Comparison of ENCODE assay signal across 8 cellular contexts in the genomic region with DNA sequence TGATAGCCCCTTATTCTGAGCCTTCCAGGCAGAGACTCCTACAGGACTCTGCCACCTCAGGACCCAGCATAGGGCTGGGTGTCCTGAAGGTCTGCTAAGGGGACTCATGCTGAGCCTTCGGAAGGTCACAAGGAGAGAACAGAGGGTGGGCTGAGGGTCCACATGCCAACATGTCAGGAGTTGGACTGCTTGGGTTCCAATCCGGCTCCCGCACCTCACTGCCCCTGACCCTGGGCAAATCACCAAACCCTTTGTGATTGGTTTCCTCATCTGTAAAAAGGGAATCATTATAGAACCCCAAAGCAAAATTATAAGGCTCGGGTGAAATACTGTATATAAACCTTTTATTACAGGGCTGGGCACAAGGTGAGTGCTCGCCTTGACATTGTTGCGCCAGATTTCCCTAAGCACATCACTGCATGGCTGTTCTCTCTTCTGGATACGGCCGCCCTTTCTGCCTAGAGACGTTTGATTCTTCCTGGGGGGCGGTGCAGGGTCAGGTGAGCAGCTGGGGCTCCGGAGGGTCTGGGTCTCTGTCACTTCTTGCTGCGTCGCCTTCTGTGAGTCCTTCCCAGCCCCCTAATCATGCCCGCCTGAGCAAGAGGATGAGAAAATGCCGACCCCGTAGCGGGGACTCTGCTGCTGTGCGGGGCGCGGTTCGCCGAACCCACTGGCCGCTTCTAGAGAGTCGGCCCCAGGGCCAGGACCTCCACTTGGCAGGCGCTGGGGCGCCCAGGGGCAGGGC.
DNase-seq lines count a peak whose midpoint lies in the region; ATAC-seq and TF ChIP-seq lines count a peak whose summit lies in the region.

No MANE protein-coding gene starts in this region.

- peak overlapping the region; percentile 65 for H3K9ac ChIP-seq in fibroblast of lung (ENCODE audit: insufficient read depth, low read length)

- H3K4me1 ChIP-seq in Peyer's patch, result peaks cover 0 to 12% (median 5%) of the 10 kb centered on the region in 4 donors
- H3K4me1 ChIP-seq in fibroblast of lung (ENCODE audit: control insufficient read depth, extremely low read depth, insufficient read depth, low read length), result peaks cover 7% of the 10 kb centered on the region
- H3K4me1 ChIP-seq in prostate gland (replicated peaks), result peaks cover 8% of the 10 kb centered on the region

- H3K79me2 ChIP-seq in fibroblast of lung (ENCODE audit: control insufficient read depth, insufficient read depth, low read length), result no peaks in the 10 kb centered on the region

- intact Hi-C loops in prostate gland (cut with DNase I), result no loop called here

- 23% methylated on average over 23 of the region's 26 CpGs for WGBS in prostate gland

- H3K27me3 ChIP-seq in Peyer's patch (no peaks in the 10 kb centered on the region), fibroblast of lung (ENCODE audit: control insufficient read depth, insufficient read depth, low read length) (no peaks in the 10 kb centered on the region), prostate gland (replicated peaks; ENCODE audit: insufficient read depth) (no peaks in the 10 kb centered on the region)

- H3K27ac ChIP-seq in Peyer's patch (peak overlapping the region; percentile 70 to 96 (median 80)), fibroblast of lung (ENCODE audit: insufficient read depth, low read length) (peak overlapping the region; percentile 73), prostate gland (peak overlapping the region; percentile 85 to 86)

- TF ChIP-seq POLR2A in Peyer's patch (IDR thresholded peaks at IDR 0.05) (no peak), prostate gland (IDR thresholded peaks at IDR 0.05) (no peak)

- DNase-seq in Peyer's patch (no peak), fibroblast of lung (ENCODE audit: low read depth in 2 of 2) (no peak), prostate gland (ENCODE audit: low spot score) (no peak), HK-2 (ENCODE audit: unreplicated experiment) (no peak)
- no peak for DNase-seq in NK-92 treated with Interleukin-12 subunit alpha and Interleukin-12 subunit beta, amount 100 ng/mL, for 24 hours (lab: John Stamatoyannopoulos, UW)
- DNase-seq in stimulated activated CD4-positive, alpha-beta T cell treated with anti-CD3 and anti-CD28 coated beads, Interleukin-2, amount 100 ng/mL, for 48 hours, result no peak

- H3K9me3 ChIP-seq in Peyer's patch, result no peaks in the 10 kb centered on the region
- H3K9me3 ChIP-seq in fibroblast of lung (ENCODE audit: control insufficient read depth, insufficient read depth, low read depth, low read length), result no peaks in the 10 kb centered on the region
- no peaks in the 10 kb centered on the region for H3K9me3 ChIP-seq in prostate gland

- peak overlapping the region; percentile 91 for H2AFZ ChIP-seq in fibroblast of lung (ENCODE audit: low read length)

- H3K4me3 ChIP-seq in Peyer's patch, result peak overlapping the region; percentile 43 to 70 (median 65)
- H3K4me3 ChIP-seq in fibroblast of lung (replicated peaks in 1 of 4; ENCODE audit: control extremely low read depth in 1 of 4, insufficient read depth in 1 of 4, low read depth in 3 of 4, low read length in 4 of 4), result peak overlapping the region; percentile 38 to 63 (median 57)
- peak overlapping the region; percentile 44 to 56 for H3K4me3 ChIP-seq in prostate gland

- H3K36me3 ChIP-seq in Peyer's patch, result no peaks in the 10 kb centered on the region
- no peaks in the 10 kb centered on the region for H3K36me3 ChIP-seq in fibroblast of lung (ENCODE audit: control insufficient read depth, insufficient read depth, low read length)
- H3K36me3 ChIP-seq in prostate gland, result no peaks in the 10 kb centered on the region

- peak; percentile 24 for ATAC-seq in GM21367 (IDR thresholded peaks at IDR 0.05; ENCODE audit: unreplicated experiment)
- ATAC-seq in HG03108 (IDR thresholded peaks at IDR 0.05; ENCODE audit: unreplicated experiment), result no peak

- peak overlapping the region; percentile 94 for H3K4me2 ChIP-seq in fibroblast of lung (ENCODE audit: extremely low read depth, insufficient read depth, low read length)

- no peaks in the 10 kb centered on the region for H4K20me1 ChIP-seq in fibroblast of lung (ENCODE audit: control insufficient read depth, extremely low read depth, insufficient read depth, low read length)

- TF ChIP-seq CTCF in Peyer's patch (IDR thresholded peaks at IDR 0.05) (no peak), fibroblast of lung (conservative IDR thresholded peaks at IDR 0.05 in 1 of 2, IDR thresholded peaks at IDR 0.05 in 1 of 2; ENCODE audit: low read depth in 1 of 2, low read length in 2 of 2) (no peak), prostate gland (IDR thresholded peaks at IDR 0.05) (no peak)
